10 cellular contexts compared by ENCODE assay signal in genomic region chr4:140256335-140256734, GRCh38.
DNase-seq lines count a peak whose midpoint lies in the region; ATAC-seq and TF ChIP-seq lines count a peak whose summit lies in the region.
"Had no signal": no experiment of that assay in that cellular context is flagged by ENCODE, and none has a peak within 500 bp of the region (broad histone marks: within the 10 kb centered on the region; RNA-seq: fewer than 3 reads in every experiment).

No MANE protein-coding gene starts in this region.

- H3K9me3 Mint-ChIP-seq in MCF 10A (ENCODE audit: unreplicated experiment): no peaks in the 10 kb centered on the region
- H3K9me3 Mint-ChIP-seq: activated T-helper 2 cell treated with anti-CD3 and anti-CD28 coated beads, Interferon-gamma antibody, Interleukin-2, Interleukin-4, amounts not matched to agents 10 μg/mL and 5 μg/mL and 100 μg/mL, durations not matched to agents 14 hours and 24 hours and 36 hours had no signal

- ATAC-seq in RWPE2 (ENCODE audit: low read depth): peak; percentile 43; the same call in 1 of the 3 replicates
- no peak for ATAC-seq in HG03025 (IDR thresholded peaks at IDR 0.05; ENCODE audit: low FRiP score, unreplicated experiment)

- TF ChIP-seq POLR2A in breast epithelium (IDR thresholded peaks at IDR 0.05) (no peak), vagina (IDR thresholded peaks at IDR 0.05) (no peak)

- H3K4me1 ChIP-seq in breast epithelium (peaks cover 0 to 4% of the 10 kb centered on the region in 2 donors), RWPE2 (ENCODE audit: insufficient read depth, poor library complexity, severe bottlenecking) (peaks cover 24% of the 10 kb centered on the region), vagina (peaks cover 24% of the 10 kb centered on the region)

- no peaks in the 10 kb centered on the region for H3K36me3 Mint-ChIP-seq in MCF 10A (ENCODE audit: insufficient read depth, unreplicated experiment)

- TF ChIP-seq CTCF in MCF 10A (IDR thresholded peaks at IDR 0.05; ENCODE audit: unreplicated experiment): no peak
- TF ChIP-seq CTCF in breast epithelium (IDR thresholded peaks at IDR 0.05): no peak
- TF ChIP-seq CTCF in RWPE2 (IDR thresholded peaks at IDR 0.05; ENCODE audit: poor library complexity, severe bottlenecking): no peak
- no peak for TF ChIP-seq CTCF in vagina (IDR thresholded peaks at IDR 0.05)

- POLR2A ChIA-PET in MCF 10A (lab: Yijun Ruan, JAX): interaction anchor here (0.6 to 2.1 kb wide), 2 partner anchors 82 to 103 kb away, joined by 3 to 13 read pairs; partner anchors contain the start of gene MAML3

- H3K4me3 ChIP-seq in breast epithelium (no peak overlapping the region), RWPE2 (ENCODE audit: severe bottlenecking) (no peak overlapping the region), vagina (no peak overlapping the region)

- CTCF ChIA-PET in MCF 10A (lab: Yijun Ruan, JAX): no interaction called here

- no peak overlapping the region for H3K4me3 Mint-ChIP-seq in MCF 10A (ENCODE audit: unreplicated experiment)

- H3K27ac ChIP-seq in breast epithelium (no peak overlapping the region), RWPE2 (ENCODE audit: poor library complexity, severe bottlenecking) (peak overlapping the region; percentile 18), vagina (peak overlapping the region; percentile 96), caudate nucleus (ENCODE audit: low read depth, low read length) (no peak overlapping the region)

- DNase-seq in MCF 10A (ENCODE audit: unreplicated experiment) (peak; percentile 60), breast epithelium (ENCODE audit: low spot score in 2 of 2) (no peak), RWPE2 (ENCODE audit: low spot score) (peak; percentile 64), glomerular visceral epithelial cell (ENCODE audit: extremely low spot score) (peak; percentile 34), vagina (ENCODE audit: extremely low spot score in 2 of 2) (no peak), amygdala (lab: John Stamatoyannopoulos, UW) (no peak), caudate nucleus (lab: John Stamatoyannopoulos, UW) (no peak)
- DNase-seq: NCI-H1105 treated with DMSO at 0.1 percent for 48 hours had no signal

- no TSS peak for BruUV-seq in MCF 10A (replicated peaks; lab: Mats Ljungman, UMichigan)

- no peaks in the 10 kb centered on the region for H3K27me3 ChIP-seq in breast epithelium
- no peaks in the 10 kb centered on the region for H3K27me3 ChIP-seq in RWPE2 (ENCODE audit: insufficient read depth, poor library complexity, severe bottlenecking)
- H3K27me3 ChIP-seq in vagina: no peaks in the 10 kb centered on the region

- no peaks in the 10 kb centered on the region for H3K27me3 Mint-ChIP-seq in MCF 10A (ENCODE audit: insufficient read depth, unreplicated experiment)

- H3K4me1 Mint-ChIP-seq in MCF 10A (ENCODE audit: insufficient read depth, unreplicated experiment): peaks cover 29% of the 10 kb centered on the region

- intact Hi-C loops in MCF 10A (cut with micrococcal nuclease): loop anchor here (10.0 kb wide), 1 partner anchor 358 kb away; no protein-coding TSS in a partner anchor
- intact Hi-C loops in breast epithelium (cut with DNase I; ENCODE audit: low total_unique reads): loop anchor here (10.0 kb wide), 1 partner anchor 522 kb away; no protein-coding TSS in a partner anchor
- intact Hi-C loops in vagina (cut with DNase I): no loop called here

- no peak overlapping the region for H3K27ac Mint-ChIP-seq in MCF 10A (ENCODE audit: low read depth, unreplicated experiment)
- H3K27ac Mint-ChIP-seq: activated T-helper 2 cell treated with anti-CD3 and anti-CD28 coated beads, Interferon-gamma antibody, Interleukin-2, Interleukin-4, amounts not matched to agents 10 μg/mL and 5 μg/mL and 100 μg/mL, durations not matched to agents 14 hours and 24 hours and 36 hours had no signal

- no peaks in the 10 kb centered on the region for H3K9me3 ChIP-seq in breast epithelium
- H3K9me3 ChIP-seq in RWPE2 (ENCODE audit: severe bottlenecking): no peaks in the 10 kb centered on the region
- H3K9me3 ChIP-seq in vagina: no peaks in the 10 kb centered on the region

- no peaks in the 10 kb centered on the region for H3K36me3 ChIP-seq in breast epithelium
- H3K36me3 ChIP-seq in RWPE2 (ENCODE audit: low read depth): no peaks in the 10 kb centered on the region
- no peaks in the 10 kb centered on the region for H3K36me3 ChIP-seq in vagina

Comparison
In these comparisons a context has a peak if more than half of its experiments do, and no peak if none do; other contexts are left out.
1. DNase-seq: peak in MCF 10A (single experiment), RWPE2 (single experiment) and glomerular visceral epithelial cell (single experiment); none in breast epithelium (0 of 2), vagina (0 of 2), amygdala (0 of 56) and caudate nucleus (0 of 61).
2. H3K27ac ChIP-seq: peak in RWPE2 (single experiment) and vagina (single experiment); none in breast epithelium (0 of 2) and caudate nucleus (single experiment).